In genomic region chr7:91796122-91796521, GRCh38 we compare ENCODE assay signal across 25 cellular contexts.
DNase-seq lines count a peak whose midpoint lies in the region; ATAC-seq, FAIRE-seq and TF ChIP-seq lines count a peak whose summit lies in the region.
"Had no signal": no experiment of that assay in that cellular context is flagged by ENCODE, and none has a peak within 500 bp of the region (broad histone marks: within the 10 kb centered on the region; RNA-seq: fewer than 3 reads in every experiment).

No MANE protein-coding gene starts in this region.

- no peak overlapping the region for H3K56ac ChIP-seq in IMR-90 (ENCODE audit: extremely low read depth, insufficient read depth, low read length)

- no peak overlapping the region for H2AK9ac ChIP-seq in IMR-90 (replicated peaks; ENCODE audit: low read depth, low read length, poor library complexity)

- H3K36me3 ChIP-seq in IMR-90 (ENCODE audit: control insufficient read depth, insufficient read depth, low read length) (no peaks in the 10 kb centered on the region), GM12878 (ENCODE audit: control insufficient read depth in 2 of 2, insufficient read depth in 2 of 2, low read length in 1 of 2) (no peaks in the 10 kb centered on the region)
- H3K36me3 ChIP-seq: BE2C; BLaER1 treated with 17β-estradiol and CSF1 and Interleukin-3, amounts not matched to agents 10 nM and 100 nM; HAP-1 had no signal

- POLR2A ChIA-PET in IMR-90 (lab: Charles Lee; ENCODE audit: unreplicated experiment) (no interaction called here), GM12878 (lab: Charles Lee) (no interaction called here)

- H3K18ac ChIP-seq in IMR-90 (ENCODE audit: low read depth, low read length): no peak overlapping the region

- no peak overlapping the region for H2BK20ac ChIP-seq in IMR-90 (ENCODE audit: low read depth, low read length)

- WGBS in IMR-90 (ENCODE audit: extremely low coverage in 2 of 2, insufficient read length in 1 of 2), 2 experiments: no CpG with 5 or more reads among the region's 3 CpGs
- 92% methylated on average over 3 of the region's 3 CpGs for WGBS in GM12878 (ENCODE audit: insufficient coverage, insufficient replicate concordance, low lambda C conversion rate, missing lambda C conversion rate)

- H4K20me1 ChIP-seq in IMR-90 (ENCODE audit: insufficient read depth, low read length): no peaks in the 10 kb centered on the region
- no peaks in the 10 kb centered on the region for H4K20me1 ChIP-seq in GM12878 (ENCODE audit: control insufficient read depth, insufficient read depth)
- H4K20me1 ChIP-seq: BLaER1 treated with 17β-estradiol and CSF1 and Interleukin-3, amounts not matched to agents 10 nM and 100 nM had no signal

- TF ChIP-seq EP300 in GM12878 (IDR thresholded peaks at IDR 0.05; ENCODE audit: borderline replicate concordance in 1 of 2, control insufficient read depth in 1 of 2, low read depth in 2 of 2, low read length in 2 of 2): no peak

- H3K9ac ChIP-seq in IMR-90 (ENCODE audit: low read depth, low read length): no peak overlapping the region
- H3K9ac ChIP-seq in GM12878 (ENCODE audit: control insufficient read depth, insufficient read depth, low read length): no peak overlapping the region
- H3K9ac ChIP-seq: BLaER1 treated with 17β-estradiol and CSF1 and Interleukin-3, amounts not matched to agents 10 nM and 100 nM had no signal

- FAIRE-seq in GM12878 (lab: Jason Lieb, UNC) (peak; percentile 23), endometrium (lab: Jason Lieb, UNC) (peak; percentile 8)
- FAIRE-seq: A549, D721Med, GM12891, GM18507, H54 had no signal

- TF ChIP-seq CTCF in IMR-90 (conservative IDR thresholded peaks at IDR 0.05; ENCODE audit: low read depth, low read length) (no peak), GM12878 (IDR thresholded peaks at IDR 0.05 in 2 of 3, conservative IDR thresholded peaks at IDR 0.05 in 1 of 3; ENCODE audit: control insufficient read depth in 2 of 3, extremely low read depth in 1 of 3, insufficient read depth in 1 of 3, low read depth in 3 of 3, low read length in 3 of 3) (no peak)

- no peak overlapping the region for H2AK5ac ChIP-seq in IMR-90 (ENCODE audit: low read depth, low read length)

- no peak overlapping the region for H4K8ac ChIP-seq in IMR-90 (ENCODE audit: low read depth in 2 of 2, low read length in 2 of 2)

- H3K4ac ChIP-seq in IMR-90 (ENCODE audit: low read depth, low read length): no peak overlapping the region

- H2AFZ ChIP-seq in IMR-90 (replicated peaks; ENCODE audit: low read length, poor library complexity): no peak overlapping the region
- no peak overlapping the region for H2AFZ ChIP-seq in GM12878 (ENCODE audit: control insufficient read depth, low read depth, low read length)
- H2AFZ ChIP-seq: GM23338 had no signal

- H3K79me2 ChIP-seq in GM12878 (ENCODE audit: control insufficient read depth, insufficient read depth, low read length): no peaks in the 10 kb centered on the region

- H3K9me3 ChIP-seq in IMR-90 (ENCODE audit: control insufficient read depth, insufficient read depth, low read length) (no peaks in the 10 kb centered on the region), GM12878 (replicated peaks; ENCODE audit: control insufficient read depth, insufficient read depth, low read length) (no peaks in the 10 kb centered on the region)
- H3K9me3 ChIP-seq: A549, BE2C, HAP-1 had no signal

- CTCF ChIA-PET in IMR-90 (lab: Yijun Ruan, JAX) (no interaction called here), GM12878 (lab: Yijun Ruan, JAX) (no interaction called here)

- H3K9me1 ChIP-seq in IMR-90 (ENCODE audit: insufficient read depth, low read length): no peaks in the 10 kb centered on the region

- no peak overlapping the region for H4K91ac ChIP-seq in IMR-90 (ENCODE audit: insufficient read depth, low read depth, low read length)

- H3K27ac ChIP-seq in IMR-90 (ENCODE audit: insufficient read depth, low read length) (no peak overlapping the region), GM12878 (ENCODE audit: control insufficient read depth, insufficient read depth) (no peak overlapping the region)
- H3K27ac ChIP-seq: A549; BLaER1 treated with 17β-estradiol and CSF1 and Interleukin-3, amounts not matched to agents 10 nM and 100 nM had no signal

- TF ChIP-seq RAD21 in IMR-90 (IDR thresholded peaks at IDR 0.05; ENCODE audit: low read length) (no peak), GM12878 (IDR thresholded peaks at IDR 0.05; ENCODE audit: insufficient read depth, low read depth, low read length) (no peak)

- H2BK120ac ChIP-seq in IMR-90 (ENCODE audit: low read depth, low read length): no peak overlapping the region

- no peaks in the 10 kb centered on the region for H3K79me1 ChIP-seq in IMR-90 (ENCODE audit: low read depth in 1 of 2, low read length in 2 of 2)

- H2BK15ac ChIP-seq in IMR-90 (ENCODE audit: low read depth, low read length): no peak overlapping the region

- no peaks in the 10 kb centered on the region for H3K27me3 ChIP-seq in IMR-90 (ENCODE audit: control insufficient read depth, insufficient read depth, low read length)
- no peaks in the 10 kb centered on the region; a peak in 1 of 4 replicates for H3K27me3 ChIP-seq in GM12878 (replicated peaks in 1 of 2; ENCODE audit: control insufficient read depth in 2 of 2, insufficient read depth in 2 of 2, low read length in 1 of 2)
- H3K27me3 ChIP-seq: BE2C; BLaER1 treated with 17β-estradiol and CSF1 and Interleukin-3, amounts not matched to agents 10 nM and 100 nM had no signal

- H4K5ac ChIP-seq in IMR-90 (ENCODE audit: low read depth, low read length): no peak overlapping the region

- no peak for TF ChIP-seq POLR2A in IMR-90 (IDR thresholded peaks at IDR 0.05; ENCODE audit: low read depth, low read length)
- no peak for TF ChIP-seq POLR2A in GM12878 (IDR thresholded peaks at IDR 0.05; ENCODE audit: low read depth, low read length)

- RAD21 ChIA-PET in GM12878 (lab: Charles Lee; ENCODE audit: unreplicated experiment): no interaction called here

- H3K4me1 ChIP-seq in IMR-90 (ENCODE audit: control insufficient read depth, insufficient read depth, low read length) (no peaks in the 10 kb centered on the region), GM12878 (ENCODE audit: control insufficient read depth, insufficient read depth, low read length) (no peaks in the 10 kb centered on the region)
- H3K4me1 ChIP-seq: A549; BE2C; BLaER1 treated with 17β-estradiol and CSF1 and Interleukin-3, amounts not matched to agents 10 nM and 100 nM; HAP-1 had no signal

- in situ Hi-C loops in IMR-90 (cut with MboI; ENCODE audit: low sequenced_read_pairs): no loop called here
- in situ Hi-C loops in GM12878 (cut with MboI): no loop called here

- BruUV-seq in IMR-90 (replicated peaks; lab: Mats Ljungman, UMichigan): no TSS peak
- BruUV-seq in GM12878 (replicated peaks; lab: Mats Ljungman, UMichigan): no TSS peak

- H3K4me2 ChIP-seq in IMR-90 (ENCODE audit: low read depth, low read length): no peak overlapping the region
- H3K4me2 ChIP-seq in GM12878 (ENCODE audit: control insufficient read depth, insufficient read depth): no peak overlapping the region
- H3K4me2 ChIP-seq: A549; BLaER1 treated with 17β-estradiol and CSF1 and Interleukin-3, amounts not matched to agents 10 nM and 100 nM; GM23338 had no signal

- ATAC-seq in IMR-90 (ENCODE audit: low read depth) (no peak), GM12878 (no peak)
- ATAC-seq: A549, GM23338 had no signal

- DNase-seq in IMR-90 (no peak), GM12878 (ENCODE audit: low read depth, low spot score) (no peak), NCI-H2081 treated with DMSO at 0.1 percent for 48 hours (lab: John Stamatoyannopoulos, UW) (no peak), middle frontal gyrus (ENCODE audit: extremely low spot score, low spot score) (no peak), inferior parietal cortex (ENCODE audit: extremely low spot score) (no peak)
- DNase-seq: 8988T; ACHN; AML-193; BE2C; CD4-positive, alpha-beta T cell; CD8-positive, alpha-beta memory T cell; DMS 273 treated with DMSO at 0.1 percent for 48 hours; DMS79; EL; GDM1; HFFc6 had no signal

- no peak overlapping the region for H2BK5ac ChIP-seq in IMR-90 (ENCODE audit: low read depth, low read length, poor library complexity, severe bottlenecking)

- H3K14ac ChIP-seq in IMR-90 (replicated peaks; ENCODE audit: low read depth, low read length): no peak overlapping the region

- no peak overlapping the region for H3K23ac ChIP-seq in IMR-90 (ENCODE audit: low read depth, low read length)

- dilution Hi-C loops in IMR-90 (cut with HindIII; ENCODE audit: low sequenced_read_pairs, unreplicated experiment): no loop called here

- H3K4me3 ChIP-seq in IMR-90 (ENCODE audit: insufficient read depth, low read depth, low read length) (no peak overlapping the region), GM12878 (no peak overlapping the region)
- H3K4me3 ChIP-seq: A549; BLaER1 treated with 17β-estradiol and CSF1 and Interleukin-3, amounts not matched to agents 10 nM and 100 nM; GM23338; HAP-1 had no signal

- SMC1A ChIA-PET in GM12878 (lab: Charles Lee; ENCODE audit: uncharacterized antibody, unreplicated experiment): no interaction called here

- intact Hi-C loops in IMR-90 (cut with micrococcal nuclease) (no loop called here), GM12878 (cut with micrococcal nuclease; ENCODE audit: unreplicated experiment) (no loop called here)

TF ChIP-seq in IMR-90, 13 proteins besides CTCF, POLR2A, EP300 and RAD21:
- TF ChIP-seq CHD1 (IDR thresholded peaks at IDR 0.05; ENCODE audit: low read depth, low read length) (no peak), CEBPB (IDR thresholded peaks at IDR 0.05; ENCODE audit: low read depth, low read length) (peak; percentile 83)

TF ChIP-seq in GM12878, 131 proteins besides CTCF, POLR2A, EP300 and RAD21 (continues in another document):
- TF ChIP-seq BMI1 (IDR thresholded peaks at IDR 0.05; ENCODE audit: borderline replicate concordance) (no peak), ZZZ3 (IDR thresholded peaks at IDR 0.05; ENCODE audit: control insufficient read depth, insufficient read length, low read depth) (no peak), SREBF2 (IDR thresholded peaks at IDR 0.05; ENCODE audit: low read length) (no peak), TCF12 (IDR thresholded peaks at IDR 0.05; ENCODE audit: low read depth, low read length) (no peak), SMAD5 (IDR thresholded peaks at IDR 0.05; ENCODE audit: low read depth) (no peak), SKIL (IDR thresholded peaks at IDR 0.05; ENCODE audit: low read depth, poor library complexity, severe bottlenecking) (no peak)
